In the genomic region with DNA sequence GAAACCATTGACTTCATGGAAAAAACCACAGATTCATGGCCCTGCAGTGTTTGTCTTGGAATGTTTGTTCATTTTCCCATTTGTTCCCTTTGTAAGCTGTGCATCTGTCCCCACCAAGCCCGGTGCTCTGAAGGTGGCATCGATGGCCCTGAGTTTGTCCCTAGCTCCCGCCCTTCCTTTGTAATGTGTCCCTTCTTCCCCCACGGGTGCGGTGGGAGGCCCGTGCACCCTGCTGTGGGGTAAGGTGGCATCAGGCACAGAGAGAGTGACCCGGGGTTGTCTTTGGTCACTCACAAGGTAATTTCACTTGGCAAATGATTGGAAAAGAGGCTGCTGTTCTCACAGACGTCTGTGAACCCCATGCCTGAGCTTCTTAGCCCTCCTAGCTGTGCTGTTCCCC, we compare ENCODE assay signal across 16 cellular contexts. TPM values are rescaled to one million over a fixed set of nuclear protein-coding genes. Genes with fewer than 3 reads are reported as not detected.
A peak's percentile ranks its signal among the peaks of the same experiment; 100 is the strongest.
DNase-seq lines count a peak whose midpoint lies in the region; ATAC-seq and TF ChIP-seq lines count a peak whose summit lies in the region.
"Had no signal": no experiment of that assay in that cellular context is flagged by ENCODE, and none has a peak within 500 bp of the region (broad histone marks: within the 10 kb centered on the region; RNA-seq: fewer than 3 reads in every experiment).

No MANE protein-coding gene starts in this region.

- TF ChIP-seq CTCF in coronary artery (IDR thresholded peaks at IDR 0.05) (no peak), nephron progenitor cell (IDR thresholded peaks at IDR 0.05) (no peak), tibial artery (IDR thresholded peaks at IDR 0.05) (no peak), natural killer cell (IDR thresholded peaks at IDR 0.05) (no peak)

- H3K4me3 ChIP-seq in coronary artery (no peak overlapping the region), tibial artery (no peak overlapping the region)
- H3K4me3 ChIP-seq: GM12878, GM23338 had no signal

- DNase-seq in stimulated activated naive CD8-positive, alpha-beta T cell treated with anti-CD3 and anti-CD28 coated beads, Interleukin-15, amount 100 ng/mL, for 72 hours, result no peak
- DNase-seq in stimulated activated naive CD8-positive, alpha-beta T cell treated with anti-CD3 and anti-CD28 coated beads, Interleukin-15, Interleukin-2, amounts not matched to agents 100 U/mL and 50 U/mL, for 24 hours, result no peak
- peak; percentile 61 for DNase-seq in coronary artery (ENCODE audit: low spot score)
- no peak for DNase-seq in nephron progenitor cell
- DNase-seq in tibial artery, result no peak
- DNase-seq in natural killer cell, result no peak
- no peak for DNase-seq in NK-92 (lab: John Stamatoyannopoulos, UW; ENCODE audit: unreplicated experiment)
- DNase-seq: BE2C; CD4-positive, alpha-beta memory T cell; DMS79; H7 had no signal

- ATAC-seq in stimulated activated naive CD8-positive, alpha-beta T cell treated with anti-CD3 and anti-CD28 coated beads, Interleukin-15, amount 100 ng/mL, for 72 hours, result no peak
- ATAC-seq in stimulated activated naive CD8-positive, alpha-beta T cell treated with anti-CD3 and anti-CD28 coated beads, Interleukin-15, Interleukin-2, amounts not matched to agents 100 U/mL and 50 U/mL, for 24 hours, result no peak
- ATAC-seq in HG02884 (IDR thresholded peaks at IDR 0.05; ENCODE audit: unreplicated experiment), result no peak
- ATAC-seq in natural killer cell, result no peak
- ATAC-seq: GM23338 had no signal

- H3K27ac Mint-ChIP-seq in stimulated activated naive CD8-positive, alpha-beta T cell treated with anti-CD3 and anti-CD28 coated beads, Interleukin-15, amount 100 ng/mL, for 72 hours, result peak overlapping the region; percentile 33 to 46
- H3K27ac Mint-ChIP-seq in nephron progenitor cell (peak overlapping the region; percentile 37), natural killer cell (no peak overlapping the region)
- H3K27ac Mint-ChIP-seq: GM23338 had no signal

- H3K4me3 Mint-ChIP-seq in stimulated activated naive CD8-positive, alpha-beta T cell treated with anti-CD3 and anti-CD28 coated beads, Interleukin-15, amount 100 ng/mL, for 72 hours, result no peak overlapping the region
- H3K4me3 Mint-ChIP-seq in nephron progenitor cell, result no peak overlapping the region
- no peak overlapping the region for H3K4me3 Mint-ChIP-seq in natural killer cell
- H3K4me3 Mint-ChIP-seq: CD4-positive, alpha-beta memory T cell; GM23338 had no signal

- intact Hi-C loops in tibial artery (cut with DNase I; ENCODE audit: low total_unique reads) (no loop called here), natural killer cell (cut with micrococcal nuclease) (no loop called here)

- H3K4me1 Mint-ChIP-seq in stimulated activated naive CD8-positive, alpha-beta T cell treated with anti-CD3 and anti-CD28 coated beads, Interleukin-15, amount 100 ng/mL, for 72 hours, result no peaks in the 10 kb centered on the region
- peaks cover 27% of the 10 kb centered on the region for H3K4me1 Mint-ChIP-seq in nephron progenitor cell
- H3K4me1 Mint-ChIP-seq in natural killer cell, result no peaks in the 10 kb centered on the region
- H3K4me1 Mint-ChIP-seq: CD4-positive, alpha-beta memory T cell had no signal

- H3K27ac ChIP-seq in coronary artery (no peak overlapping the region), tibial artery (peak overlapping the region; percentile 6 to 78)
- H3K27ac ChIP-seq: C4-2B had no signal

- H3K27me3 ChIP-seq in tibial artery, result no peaks in the 10 kb centered on the region
- H3K27me3 ChIP-seq: BE2C had no signal

- peaks cover 6 to 51% (median 21%) of the 10 kb centered on the region in 4 donors for H3K4me1 ChIP-seq in tibial artery
- H3K4me1 ChIP-seq: BE2C had no signal

- no peaks in the 10 kb centered on the region for H3K36me3 ChIP-seq in tibial artery
- H3K36me3 ChIP-seq: BE2C had no signal

- no peaks in the 10 kb centered on the region for H3K36me3 Mint-ChIP-seq in nephron progenitor cell (ENCODE audit: low read depth)
- no peaks in the 10 kb centered on the region for H3K36me3 Mint-ChIP-seq in natural killer cell
- H3K36me3 Mint-ChIP-seq: CD4-positive, alpha-beta memory T cell had no signal

- no peaks in the 10 kb centered on the region for H3K9me3 Mint-ChIP-seq in stimulated activated naive CD8-positive, alpha-beta T cell treated with anti-CD3 and anti-CD28 coated beads, Interleukin-15, amount 100 ng/mL, for 72 hours
- H3K9me3 Mint-ChIP-seq in nephron progenitor cell, result no peaks in the 10 kb centered on the region
- no peaks in the 10 kb centered on the region for H3K9me3 Mint-ChIP-seq in natural killer cell
- H3K9me3 Mint-ChIP-seq: CD4-positive, alpha-beta memory T cell; GM23338 had no signal

- no peaks in the 10 kb centered on the region for H3K9me3 ChIP-seq in tibial artery
- H3K9me3 ChIP-seq: BE2C had no signal

- H3K27me3 Mint-ChIP-seq in stimulated activated naive CD8-positive, alpha-beta T cell treated with anti-CD3 and anti-CD28 coated beads, Interleukin-15, amount 100 ng/mL, for 72 hours, result no peaks in the 10 kb centered on the region
- H3K27me3 Mint-ChIP-seq in nephron progenitor cell (ENCODE audit: low read depth, poor library complexity) (peaks cover 7% of the 10 kb centered on the region), natural killer cell (ENCODE audit: low read depth in 2 of 2) (peaks cover 17 to 25% of the 10 kb centered on the region in 2 donors)

RNA-seq across cellular contexts. Expression of gene KLHL29, which starts 28.7 kb away (rescaled TPM):
- total RNA-seq in natural killer cell, result under 1 TPM; 0.24 to 0.43 (median 0.33) TPM
- total RNA-seq: G401 had no signal

Comparison
In these comparisons a context has a peak if more than half of its experiments do, and no peak if none do; other contexts are left out.
1. H3K27ac Mint-ChIP-seq: peak in stimulated activated naive CD8-positive, alpha-beta T cell treated with anti-CD3 and anti-CD28 coated beads, Interleukin-15, amount 100 ng/mL, for 72 hours (2 of 2) and nephron progenitor cell (single experiment); none in natural killer cell (0 of 2).
2. H3K27ac ChIP-seq: peak in tibial artery (2 of 2); none in coronary artery (0 of 2).